15 cellular contexts compared by ENCODE assay signal in the genomic region with DNA sequence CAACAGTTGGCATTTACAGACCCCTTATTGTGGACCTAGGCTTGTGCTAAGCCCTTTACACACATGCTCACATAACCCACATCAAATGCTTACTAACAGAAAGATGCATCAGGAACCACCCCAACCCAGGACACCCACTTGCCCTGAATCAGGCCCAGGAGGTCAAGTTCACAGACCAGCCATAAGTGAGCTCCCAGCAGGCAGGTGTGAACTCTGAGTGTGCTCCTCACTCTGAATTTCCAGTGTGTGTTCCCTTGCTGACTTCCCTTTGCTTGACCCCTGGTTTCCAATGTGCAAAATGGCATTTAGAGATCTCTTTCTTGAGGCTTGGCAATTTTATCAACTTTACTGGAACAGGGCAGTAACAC.
DNase-seq lines count a peak whose midpoint lies in the region; ATAC-seq and TF ChIP-seq lines count a peak whose summit lies in the region.
"Had no signal": no experiment of that assay in that cellular context is flagged by ENCODE, and none has a peak within 500 bp of the region (broad histone marks: within the 10 kb centered on the region; RNA-seq: fewer than 3 reads in every experiment).

No MANE protein-coding gene starts in this region.

- no peaks in the 10 kb centered on the region for H3K79me1 ChIP-seq in mesendoderm (ENCODE audit: low read length)

- peaks cover 2% of the 10 kb centered on the region for H3K27me3 Mint-ChIP-seq in endothelial cell (ENCODE audit: unreplicated experiment)
- H3K27me3 Mint-ChIP-seq: B cell had no signal

- TF ChIP-seq EP300 in suprapubic skin (IDR thresholded peaks at IDR 0.05) = no peak

- no peak overlapping the region for H4K8ac ChIP-seq in mesendoderm (ENCODE audit: low read depth, low read length)

- H3K4me3 ChIP-seq in SJCRH30 (no peak overlapping the region), mesendoderm (ENCODE audit: low read length) (no peak overlapping the region), suprapubic skin (no peak overlapping the region)
- H3K4me3 ChIP-seq: testis had no signal

- H3K18ac ChIP-seq in mesendoderm (ENCODE audit: low read length) = no peak overlapping the region

- TF ChIP-seq CTCF in endothelial cell (IDR thresholded peaks at IDR 0.05; ENCODE audit: unreplicated experiment) (no peak), suprapubic skin (IDR thresholded peaks at IDR 0.05) (no peak)

- no peak overlapping the region for H2AK5ac ChIP-seq in mesendoderm (ENCODE audit: low read length)

- peaks cover 5% of the 10 kb centered on the region for H3K36me3 Mint-ChIP-seq in endothelial cell (ENCODE audit: low read depth, unreplicated experiment)

- H3K4me3 Mint-ChIP-seq in endothelial cell (ENCODE audit: unreplicated experiment) = no peak overlapping the region
- H3K4me3 Mint-ChIP-seq: B cell had no signal

- H3K9me3 Mint-ChIP-seq in endothelial cell (ENCODE audit: unreplicated experiment) = no peaks in the 10 kb centered on the region

- no peaks in the 10 kb centered on the region for H3K9me3 ChIP-seq in SJCRH30 (replicated peaks)
- H3K9me3 ChIP-seq in suprapubic skin = no peaks in the 10 kb centered on the region
- H3K9me3 ChIP-seq: testis had no signal

- H3K4me1 ChIP-seq in SJCRH30 (peaks cover 41% of the 10 kb centered on the region), mesendoderm (ENCODE audit: control insufficient read depth, low read depth, low read length) (peaks cover 2% of the 10 kb centered on the region), suprapubic skin (peaks cover 33% of the 10 kb centered on the region)

- H3K27ac ChIP-seq in SJCRH30 (peak overlapping the region; percentile 9; the same call in 1 of the 2 replicates), mesendoderm (ENCODE audit: low read depth, low read length) (peak overlapping the region; percentile 3), suprapubic skin (peak overlapping the region; percentile 1)

- H3K27me3 ChIP-seq in SJCRH30 (no peaks in the 10 kb centered on the region), mesendoderm (ENCODE audit: insufficient read depth, low read length, poor library complexity) (no peaks in the 10 kb centered on the region), suprapubic skin (no peaks in the 10 kb centered on the region)
- H3K27me3 ChIP-seq: testis had no signal

- H2BK5ac ChIP-seq in mesendoderm (ENCODE audit: low read length) = no peak overlapping the region

- no peak overlapping the region for H3K23ac ChIP-seq in mesendoderm (ENCODE audit: low read length)

- H3K36me3 ChIP-seq in SJCRH30 = no peaks in the 10 kb centered on the region; the same call in none of the 2 replicates
- H3K36me3 ChIP-seq in mesendoderm (ENCODE audit: control insufficient read depth, insufficient read depth, low read length) = no peaks in the 10 kb centered on the region
- H3K36me3 ChIP-seq in suprapubic skin = peaks cover 3% of the 10 kb centered on the region

- H3K79me2 ChIP-seq in mesendoderm (ENCODE audit: control insufficient read depth, insufficient read depth, low read length) = no peaks in the 10 kb centered on the region

- H3K27ac Mint-ChIP-seq in endothelial cell (ENCODE audit: unreplicated experiment) = peak overlapping the region; percentile 32
- H3K27ac Mint-ChIP-seq: B cell had no signal

- H2BK120ac ChIP-seq in mesendoderm (ENCODE audit: low read depth, low read length) = no peak overlapping the region

- no peak for TF ChIP-seq POLR2A in suprapubic skin (IDR thresholded peaks at IDR 0.05)

- DNase-seq in SJCRH30 (no peak), endothelial cell (ENCODE audit: low spot score) (no peak), mesendoderm (no peak), suprapubic skin (ENCODE audit: low spot score in 2 of 2) (no peak), KBM-7 (no peak)
- DNase-seq: DMS153; NCI-H1092 treated with DMSO at 0.1 percent for 48 hours; NCI-H526 treated with DMSO at 0.1 percent for 48 hours; stimulated activated CD4-positive, alpha-beta T cell treated with anti-CD3 and anti-CD28 coated beads, Interleukin-2, amount 100 ng/mL, for 48 hours; T1000 had no signal

- H3K4ac ChIP-seq in mesendoderm (ENCODE audit: low read depth, low read length) = no peak overlapping the region

- H2BK15ac ChIP-seq in mesendoderm (replicated peaks; ENCODE audit: low read depth) = no peak overlapping the region

- no peak overlapping the region for H3K56ac ChIP-seq in mesendoderm (ENCODE audit: low read length)

- H4K5ac ChIP-seq in mesendoderm (ENCODE audit: low read length) = no peak overlapping the region

- in situ Hi-C loops in KBM-7 (cut with MboI; ENCODE audit: low pct_unique_long_range_greater_than_20kb, low sequenced_read_pairs) = no loop called here

- ATAC-seq in HG03280 (IDR thresholded peaks at IDR 0.05; ENCODE audit: unreplicated experiment) (no peak), HG03342 (IDR thresholded peaks at IDR 0.05; ENCODE audit: unreplicated experiment) (no peak)
- ATAC-seq: activated CD4-positive, CD25-positive, alpha-beta regulatory T cell treated with anti-CD3 and anti-CD28 coated beads, Interleukin-2, amount 50 U/mL, for 24 hours had no signal

- H3K4me2 ChIP-seq in mesendoderm (ENCODE audit: low read length) = no peak overlapping the region

- H3K4me1 Mint-ChIP-seq in endothelial cell (ENCODE audit: unreplicated experiment) = peaks cover 54% of the 10 kb centered on the region

- no peak overlapping the region for H3K9ac ChIP-seq in mesendoderm (ENCODE audit: low read length)
